ENCODE assay signal across 1 cellular context in the genomic region with DNA sequence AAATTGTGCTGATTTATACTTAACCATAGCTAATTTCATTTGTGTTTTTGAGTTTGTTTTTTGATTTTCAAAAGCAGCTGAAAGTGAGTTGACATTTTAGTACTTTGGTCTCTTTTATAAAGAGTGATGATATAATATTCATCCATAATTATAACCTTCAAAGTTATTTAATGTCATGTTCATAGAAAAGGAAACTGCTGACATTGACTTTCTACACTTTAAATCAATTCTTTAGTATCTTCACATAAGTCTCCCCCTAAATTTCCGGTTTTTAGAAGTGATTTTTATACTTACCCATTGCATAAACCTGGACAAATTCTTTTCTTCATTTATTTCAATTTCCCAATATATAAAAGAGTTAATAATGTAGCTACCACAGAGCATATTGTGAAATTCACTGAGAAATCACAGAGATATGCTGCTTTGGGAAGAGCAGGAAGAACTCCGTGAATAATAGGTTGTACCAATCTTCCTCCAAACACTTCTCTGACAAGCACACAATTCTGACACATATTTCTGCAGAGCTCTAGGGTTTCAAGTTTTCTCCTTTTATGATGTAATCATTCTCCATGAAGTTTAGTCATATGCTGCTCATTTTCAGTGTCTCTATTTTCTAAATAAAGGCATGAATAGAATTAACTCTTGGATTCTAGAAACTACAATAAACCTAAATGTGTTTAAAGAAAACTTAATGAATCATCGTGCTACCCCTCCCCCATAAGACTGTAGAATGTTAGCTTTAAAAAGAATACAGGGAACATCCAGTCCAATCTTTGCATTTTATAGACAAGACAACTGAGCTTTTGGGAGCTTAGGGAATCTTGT.
TF ChIP-seq lines count a peak whose summit lies in the region.

No MANE protein-coding gene starts in this region.

TF ChIP-seq in HEK293, 187 proteins besides CTCF, POLR2A, EP300 and RAD21 (continued from another document):
- TF ChIP-seq, protein P1, sequence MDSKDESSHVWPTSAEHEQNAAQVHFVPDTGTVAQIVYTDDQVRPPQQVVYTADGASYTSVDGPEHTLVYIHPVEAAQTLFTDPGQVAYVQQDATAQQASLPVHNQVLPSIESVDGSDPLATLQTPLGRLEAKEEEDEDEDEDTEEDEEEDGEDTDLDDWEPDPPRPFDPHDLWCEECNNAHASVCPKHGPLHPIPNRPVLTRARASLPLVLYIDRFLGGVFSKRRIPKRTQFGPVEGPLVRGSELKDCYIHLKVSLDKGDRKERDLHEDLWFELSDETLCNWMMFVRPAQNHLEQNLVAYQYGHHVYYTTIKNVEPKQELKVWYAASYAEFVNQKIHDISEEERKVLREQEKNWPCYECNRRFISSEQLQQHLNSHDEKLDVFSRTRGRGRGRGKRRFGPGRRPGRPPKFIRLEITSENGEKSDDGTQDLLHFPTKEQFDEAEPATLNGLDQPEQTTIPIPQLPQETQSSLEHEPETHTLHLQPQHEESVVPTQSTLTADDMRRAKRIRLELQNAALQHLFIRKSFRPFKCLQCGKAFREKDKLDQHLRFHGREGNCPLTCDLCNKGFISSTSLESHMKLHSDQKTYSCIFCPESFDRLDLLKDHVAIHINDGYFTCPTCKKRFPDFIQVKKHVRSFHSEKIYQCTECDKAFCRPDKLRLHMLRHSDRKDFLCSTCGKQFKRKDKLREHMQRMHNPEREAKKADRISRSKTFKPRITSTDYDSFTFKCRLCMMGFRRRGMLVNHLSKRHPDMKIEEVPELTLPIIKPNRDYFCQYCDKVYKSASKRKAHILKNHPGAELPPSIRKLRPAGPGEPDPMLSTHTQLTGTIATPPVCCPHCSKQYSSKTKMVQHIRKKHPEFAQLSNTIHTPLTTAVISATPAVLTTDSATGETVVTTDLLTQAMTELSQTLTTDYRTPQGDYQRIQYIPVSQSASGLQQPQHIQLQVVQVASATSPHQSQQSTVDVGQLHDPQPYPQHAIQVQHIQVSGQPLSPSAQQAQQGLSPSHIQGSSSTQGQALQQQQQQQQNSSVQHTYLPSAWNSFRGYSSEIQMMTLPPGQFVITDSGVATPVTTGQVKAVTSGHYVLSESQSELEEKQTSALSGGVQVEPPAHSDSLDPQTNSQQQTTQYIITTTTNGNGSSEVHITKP (tag by site-specific recombination; IDR thresholded peaks at IDR 0.05), result peak; percentile 77
- peak; percentile 47; the same call in 1 of the 2 replicates for TF ChIP-seq PRDM1 (tag by site-specific recombination; IDR thresholded peaks at IDR 0.05)
- TF ChIP-seq ZNF660 (tag by site-specific recombination; IDR thresholded peaks at IDR 0.05), result peak; percentile 54; the same call in 1 of the 2 replicates
